ENCODE assay signal across 8 cellular contexts in genomic region chr6:26199057-26199772, GRCh38.
DNase-seq lines count a peak whose midpoint lies in the region; ATAC-seq, FAIRE-seq and TF ChIP-seq lines count a peak whose summit lies in the region.

No MANE protein-coding gene starts in this region.

- peak overlapping the region; percentile 82 for H3K4me3 ChIP-seq in BJ (ENCODE audit: low read depth, low read length)

- DNase-seq in BJ (ENCODE audit: low read depth) = peak; percentile 92
- DNase-seq in NCI-H2227 treated with DMSO at 0.1 percent for 48 hours (lab: John Stamatoyannopoulos, UW) = peak; percentile 99
- peak; percentile 74 for DNase-seq in activated B cell treated with CpG ODN at 0.5 μM for 24 hours
- peak; percentile 97 for DNase-seq in kidney glomerular epithelial cell (lab: John Stamatoyannopoulos, UW)
- DNase-seq in stimulated activated CD4-positive, alpha-beta T cell treated with anti-CD3 and anti-CD28 coated beads, Interleukin-15, amount 100 ng/mL, for 1 hour (ENCODE audit: low read depth in 1 of 2, low spot score in 1 of 2) = peak; percentile 40 to 50

- H3K9me3 Mint-ChIP-seq in activated B cell treated with CpG ODN at 0.5 μM for 24 hours = no peaks in the 10 kb centered on the region

- peak; percentile 42 for ATAC-seq in GM19025 (IDR thresholded peaks at IDR 0.05; ENCODE audit: low read depth, unreplicated experiment)
- peak; percentile 60 for ATAC-seq in HG03175 (IDR thresholded peaks at IDR 0.05; ENCODE audit: unreplicated experiment)
- ATAC-seq in activated B cell treated with CpG ODN at 0.5 μM for 24 hours (ENCODE audit: low read depth) = peak; percentile 60

- H3K4me3 Mint-ChIP-seq in activated B cell treated with CpG ODN at 0.5 μM for 24 hours = peak overlapping the region; percentile 93

- CTCF ChIA-PET in BJ (lab: Yijun Ruan, JAX) (interaction anchor here (0.6 to 2.2 kb wide), 7 partner anchors 11 to 1696 kb away, joined by 3 to 6 read pairs (median 3); a partner anchor contains a TSS), activated B cell treated with CpG ODN at 0.5 μM for 24 hours (lab: Charles Lee) (interaction anchor here (0.9 to 2.6 kb wide), 7 partner anchors 11 to 396 kb away, joined by 3 to 12 read pairs (median 5); a partner anchor contains a TSS)

- H3K36me3 Mint-ChIP-seq in activated B cell treated with CpG ODN at 0.5 μM for 24 hours (ENCODE audit: low read depth) = peaks cover 35% of the 10 kb centered on the region

- POLR2A ChIA-PET in BJ (lab: Charles Lee) = interaction anchor here (0.6 to 5.8 kb wide), 27 partner anchors 11 to 1691 kb away, joined by 3 to 83 read pairs (median 5); a partner anchor contains a TSS
- POLR2A ChIA-PET in activated B cell treated with CpG ODN at 0.5 μM for 24 hours (lab: Charles Lee) = interaction anchor here (0.5 to 20.1 kb wide), 59 partner anchors 10 to 1695 kb away, joined by 3 to 1229 read pairs (median 9); partner anchors contain the start of genes HFE and HMGN4

- no peaks in the 10 kb centered on the region for H3K36me3 ChIP-seq in BJ (ENCODE audit: control insufficient read depth, insufficient read depth, low read length)

- H3K27me3 Mint-ChIP-seq in activated B cell treated with CpG ODN at 0.5 μM for 24 hours = no peaks in the 10 kb centered on the region

- no peaks in the 10 kb centered on the region for H3K27me3 ChIP-seq in BJ (ENCODE audit: control insufficient read depth, insufficient read depth, low read length)

- H3K27ac Mint-ChIP-seq in activated B cell treated with CpG ODN at 0.5 μM for 24 hours = peak overlapping the region; percentile 96

- TF ChIP-seq CTCF in BJ (IDR thresholded peaks at IDR 0.05; ENCODE audit: insufficient read depth, low read depth, low read length) = no peak
- TF ChIP-seq CTCF in activated B cell treated with CpG ODN at 0.5 μM for 24 hours (IDR thresholded peaks at IDR 0.05) = no peak

- FAIRE-seq in colon (lab: Jason Lieb, UNC) = peak; percentile 10

- peaks cover 54% of the 10 kb centered on the region for H3K4me1 Mint-ChIP-seq in activated B cell treated with CpG ODN at 0.5 μM for 24 hours

- intact Hi-C loops in activated B cell treated with CpG ODN at 0.5 μM for 24 hours (cut with micrococcal nuclease) = loop anchor here (1.0 to 10.0 kb wide), 12 partner anchors 16 to 1936 kb away; partner anchors contain the start of gene ZNF165

Comparison
In these comparisons a context has a peak if more than half of its experiments do, and no peak if none do; other contexts are left out.
1. Peak in every context shown above with its lines: DNase-seq, ATAC-seq and H3K4me3 ChIP-seq.
2. DNase-seq: peak in every context shown above with its lines; median percentile 99 in NCI-H2227 treated with DMSO at 0.1 percent for 48 hours; 97 in kidney glomerular epithelial cell; 92 in BJ; 74 in activated B cell treated with CpG ODN at 0.5 μM for 24 hours; 45 in stimulated activated CD4-positive, alpha-beta T cell treated with anti-CD3 and anti-CD28 coated beads, Interleukin-15, amount 100 ng/mL, for 1 hour.